Comparison of ENCODE assay signal across 9 cellular contexts in the genomic region with DNA sequence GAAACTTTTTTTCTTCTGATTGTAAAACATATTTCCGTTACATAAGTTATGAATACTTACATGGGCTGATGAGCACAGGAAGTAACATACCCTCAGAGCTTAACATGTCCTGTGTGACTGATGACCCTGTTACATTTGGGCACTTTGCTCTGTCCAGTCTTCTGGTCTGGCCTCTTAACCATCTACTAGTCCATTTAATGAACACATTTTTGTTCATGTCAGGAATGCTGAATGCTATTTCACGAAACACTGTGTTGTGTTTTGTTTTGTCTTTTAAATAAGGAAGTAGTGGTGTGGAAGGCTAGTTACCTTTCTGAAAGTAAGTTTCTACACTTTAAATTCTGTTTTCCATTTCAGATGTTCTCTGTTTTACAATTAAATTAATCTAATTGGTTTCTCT.
DNase-seq lines count a peak whose midpoint lies in the region; ATAC-seq and TF ChIP-seq lines count a peak whose summit lies in the region.
"Had no signal": no experiment of that assay in that cellular context is flagged by ENCODE, and none has a peak within 500 bp of the region (broad histone marks: within the 10 kb centered on the region; RNA-seq: fewer than 3 reads in every experiment).

No MANE protein-coding gene starts in this region.

- no peak for TF ChIP-seq EP300 in ovary (IDR thresholded peaks at IDR 0.05)

- TF ChIP-seq CTCF in mucosa of descending colon (IDR thresholded peaks at IDR 0.05) (no peak), ovary (IDR thresholded peaks at IDR 0.05) (no peak)

- H3K9me3 ChIP-seq in mucosa of descending colon, result no peaks in the 10 kb centered on the region
- no peaks in the 10 kb centered on the region for H3K9me3 ChIP-seq in ovary

- ATAC-seq in GM18909 (IDR thresholded peaks at IDR 0.05; ENCODE audit: poor library complexity, unreplicated experiment) (peak; percentile 72), GM21786 (IDR thresholded peaks at IDR 0.05; ENCODE audit: unreplicated experiment) (peak; percentile 63), HG03521 (IDR thresholded peaks at IDR 0.05; ENCODE audit: unreplicated experiment) (peak; percentile 50), mucosa of descending colon (peak; percentile 21)

- peaks cover 2% of the 10 kb centered on the region for H3K36me3 ChIP-seq in mucosa of descending colon (ENCODE audit: low read depth)
- no peaks in the 10 kb centered on the region for H3K36me3 ChIP-seq in ovary

- H3K27me3 ChIP-seq in ovary, result no peaks in the 10 kb centered on the region

- 57 to 69% (median 67%) methylated on average over 2 of the region's 2 CpGs for WGBS in ovary, 3 donors

- intact Hi-C loops in mucosa of descending colon (cut with DNase I, micrococcal nuclease) (no loop called here), ovary (cut with DNase I) (no loop called here)

- no peak overlapping the region for H3K27ac ChIP-seq in ovary

- H3K4me3 ChIP-seq in mucosa of descending colon, result no peak overlapping the region
- H3K4me3 ChIP-seq in ovary, result no peak overlapping the region

- H3K4me1 ChIP-seq in mucosa of descending colon (ENCODE audit: low read depth) (no peaks in the 10 kb centered on the region), ovary (ENCODE audit: insufficient read depth) (no peaks in the 10 kb centered on the region)

- TF ChIP-seq POLR2A in ovary (IDR thresholded peaks at IDR 0.05), result no peak

- no peak for DNase-seq in mucosa of descending colon
- no peak for DNase-seq in ovary
- DNase-seq in stimulated activated CD4-positive, alpha-beta T cell treated with anti-CD3 and anti-CD28 coated beads, Interleukin-2, amount 100 ng/mL, for 48 hours, result no peak
- no peak for DNase-seq in GM03348 (ENCODE audit: low spot score)
- no peak for DNase-seq in mucosa of gallbladder (ENCODE audit: low spot score)
- DNase-seq: activated CD4-positive, alpha-beta T cell treated with anti-CD3 and anti-CD28 coated beads, Interleukin-2, amount 50 U/mL, for 1 hour had no signal

Comparison
In these comparisons a context has a peak if more than half of its experiments do, and no peak if none do; other contexts are left out.
1. ATAC-seq: peak in every context shown above with its lines; median percentile 72 in GM18909; 63 in GM21786; 50 in HG03521; 21 in mucosa of descending colon.